In genomic region chr9:95150903-95151302, GRCh38 we compare ENCODE assay signal across 19 cellular contexts.
"Had no signal": no experiment of that assay in that cellular context is flagged by ENCODE, and none has a peak within 500 bp of the region (broad histone marks: within the 10 kb centered on the region; RNA-seq: fewer than 3 reads in every experiment).

No MANE protein-coding gene starts in this region.

- DNase-seq: activated B cell treated with CpG ODN at 0.5 μM for 24 hours; activated CD4-positive, alpha-beta memory T cell treated with anti-CD3 and anti-CD28 coated beads for 36 hours; activated CD4-positive, alpha-beta T cell treated with anti-CD3 and anti-CD28 coated beads for 4 hours; activated T-cell treated with anti-CD3 and anti-CD28 coated beads for 4 hours; amniotic stem cell; effector memory CD8-positive, alpha-beta T cell; glutamatergic neuron; mammary epithelial cell; midbrain; occipital lobe; stimulated activated CD4-positive, alpha-beta T cell treated with anti-CD3 and anti-CD28 coated beads, Interleukin-12 subunit alpha, Interleukin-12 subunit beta, amount 100 ng/mL, for 4 hours; stimulated activated CD4-positive, alpha-beta T cell treated with anti-CD3 and anti-CD28 coated beads, Interleukin-1b, Interleukin-23, amount 100 ng/mL, for 48 hours; stimulated activated CD8-positive, alpha-beta memory T cell treated with anti-CD3 and anti-CD28 coated beads, Interleukin-4, amount 100 ng/mL, for 48 hours; stimulated activated naive CD4-positive, alpha-beta T cell had no signal

- H3K36me3 Mint-ChIP-seq: activated CD4-positive, alpha-beta memory T cell treated with anti-CD3 and anti-CD28 coated beads for 36 hours had no signal

- H3K27ac Mint-ChIP-seq: activated B cell treated with CpG ODN at 0.5 μM for 24 hours; activated CD4-positive, alpha-beta memory T cell treated with anti-CD3 and anti-CD28 coated beads for 36 hours; activated naive CD8-positive, alpha-beta T cell; effector memory CD8-positive, alpha-beta T cell; nephron; progenitor cell of endocrine pancreas; T-helper 2 cell treated with Interferon-gamma antibody and Interleukin-4, amounts not matched to agents 5 μg/mL and 100 μg/mL, for 36 hours had no signal

- H3K4me1 Mint-ChIP-seq: activated B cell treated with CpG ODN at 0.5 μM for 24 hours had no signal

- H3K4me3 Mint-ChIP-seq: activated B cell treated with CpG ODN at 0.5 μM for 24 hours; activated CD4-positive, alpha-beta memory T cell treated with anti-CD3 and anti-CD28 coated beads for 36 hours; activated naive CD8-positive, alpha-beta T cell; effector memory CD8-positive, alpha-beta T cell; nephron; T-helper 2 cell treated with Interferon-gamma antibody and Interleukin-4, amounts not matched to agents 5 μg/mL and 100 μg/mL, for 36 hours had no signal

- H3K9me3 Mint-ChIP-seq: activated B cell treated with CpG ODN at 0.5 μM for 24 hours; activated CD4-positive, alpha-beta memory T cell treated with anti-CD3 and anti-CD28 coated beads for 36 hours; effector memory CD8-positive, alpha-beta T cell; nephron; T-helper 2 cell treated with Interferon-gamma antibody and Interleukin-4, amounts not matched to agents 5 μg/mL and 100 μg/mL, for 36 hours had no signal

- H3K36me3 ChIP-seq: cardiac muscle cell had no signal

- H3K27me3 ChIP-seq: cardiac muscle cell had no signal

- H3K4me3 ChIP-seq: cardiac muscle cell had no signal

- H3K27ac ChIP-seq: cardiac muscle cell had no signal

- ATAC-seq: effector memory CD8-positive, alpha-beta T cell had no signal

- H3K27me3 Mint-ChIP-seq: activated B cell treated with CpG ODN at 0.5 μM for 24 hours; activated CD4-positive, alpha-beta memory T cell treated with anti-CD3 and anti-CD28 coated beads for 36 hours; activated naive CD8-positive, alpha-beta T cell; effector memory CD8-positive, alpha-beta T cell; progenitor cell of endocrine pancreas had no signal
